In the genomic region with DNA sequence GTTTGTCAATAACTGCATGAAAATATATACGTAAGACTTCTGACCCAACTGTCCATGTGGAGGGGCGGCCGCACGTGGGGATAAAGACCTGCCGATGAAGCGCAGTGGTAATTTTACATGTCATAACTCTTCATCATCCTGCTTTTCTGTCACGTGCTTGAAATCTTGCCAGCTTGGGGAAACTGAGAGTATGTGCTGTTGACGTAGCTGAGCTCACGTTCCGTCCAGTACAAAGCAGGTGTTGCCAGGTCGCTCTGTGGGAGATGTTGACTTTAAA, we compare ENCODE assay signal across 19 cellular contexts.
DNase-seq lines count a peak whose midpoint lies in the region; ATAC-seq, FAIRE-seq and TF ChIP-seq lines count a peak whose summit lies in the region.
"Had no signal": no experiment of that assay in that cellular context is flagged by ENCODE, and none has a peak within 500 bp of the region (broad histone marks: within the 10 kb centered on the region; RNA-seq: fewer than 3 reads in every experiment).

No MANE protein-coding gene starts in this region.

- H3K27ac ChIP-seq in right lobe of liver (no peak overlapping the region), HepG2 (ENCODE audit: extremely low read length, insufficient read depth, low read length) (no peak overlapping the region)
- H3K27ac ChIP-seq: C4-2B, KMS-11 had no signal

- no peak overlapping the region for H3K9ac ChIP-seq in HepG2 (ENCODE audit: insufficient read depth, low read depth, low read length)
- H3K9ac ChIP-seq: KMS-11 had no signal

- ATAC-seq in right lobe of liver (no peak), HepG2 (no peak), left lobe of liver (no peak), omental fat pad (ENCODE audit: low FRiP score) (no peak), GM21529 (IDR thresholded peaks at IDR 0.05; ENCODE audit: unreplicated experiment) (no peak), GM18519 (IDR thresholded peaks at IDR 0.05; ENCODE audit: low FRiP score, unreplicated experiment) (no peak)

- no TSS peak for BruUV-seq in HepG2 (replicated peaks; lab: Mats Ljungman, UMichigan)

- H4K20me1 ChIP-seq in HepG2 (ENCODE audit: insufficient read depth, low read length), result no peaks in the 10 kb centered on the region; the same call in 1 of the 2 replicates

- TF ChIP-seq POLR2A in right lobe of liver (IDR thresholded peaks at IDR 0.05) (no peak), HepG2 (IDR thresholded peaks at IDR 0.05; ENCODE audit: insufficient read depth in 1 of 2, low read depth in 2 of 2, low read length in 2 of 2) (no peak)

- H3K4me1 ChIP-seq in right lobe of liver (no peaks in the 10 kb centered on the region), HepG2 (ENCODE audit: insufficient read depth, low read length) (no peaks in the 10 kb centered on the region)
- H3K4me1 ChIP-seq: Caco-2 had no signal

- intact Hi-C loops in right lobe of liver (cut with DNase I), result loop anchor here in 1 of 2 donors (5.0 kb wide), 1 partner anchor 185 kb away; no protein-coding TSS in a partner anchor
- intact Hi-C loops in HepG2 (cut with micrococcal nuclease; ENCODE audit: unreplicated experiment), result no loop called here

- CTCF ChIA-PET in HepG2 (lab: Yijun Ruan, JAX; ENCODE audit: low intra/inter-chr PET ratio, low total read pairs), result no interaction called here

- H3K4me2 ChIP-seq in HepG2 (ENCODE audit: low read depth, low read length), result no peak overlapping the region
- H3K4me2 ChIP-seq: KMS-11 had no signal

- peaks cover 5% of the 10 kb centered on the region for H3K79me2 ChIP-seq in HepG2 (ENCODE audit: insufficient read depth, low read length)

- H2AFZ ChIP-seq in HepG2 (ENCODE audit: low read length), result no peak overlapping the region

- TF ChIP-seq EP300 in HepG2 (IDR thresholded peaks at IDR 0.05; ENCODE audit: low read depth in 2 of 2, low read length in 2 of 2) (no peak), HepG2 (CRISPR knock-in tag; IDR thresholded peaks at IDR 0.05; ENCODE audit: borderline replicate concordance) (no peak)

- no peak for FAIRE-seq in HepG2 (lab: Jason Lieb, UNC)
- FAIRE-seq: A204.1, RCC 7860 had no signal

- no peak for TF ChIP-seq CTCF in right lobe of liver (IDR thresholded peaks at IDR 0.05)
- no peak for TF ChIP-seq CTCF in HepG2 (CRISPR knock-in tag; IDR thresholded peaks at IDR 0.05)
- no peak for TF ChIP-seq CTCF in omental fat pad (IDR thresholded peaks at IDR 0.05)

- H3K4me3 ChIP-seq in right lobe of liver (no peak overlapping the region), HepG2 (replicated peaks in 1 of 3; ENCODE audit: insufficient read depth in 1 of 3, low read depth in 2 of 3, low read length in 3 of 3) (no peak overlapping the region)

- H3K27me3 ChIP-seq in right lobe of liver (no peaks in the 10 kb centered on the region), HepG2 (ENCODE audit: control insufficient read depth in 1 of 2, insufficient read depth in 2 of 2, low read length in 2 of 2) (no peaks in the 10 kb centered on the region; a peak in 1 of 5 replicates)

- H3K36me3 ChIP-seq in right lobe of liver (no peaks in the 10 kb centered on the region), HepG2 (replicated peaks in 1 of 2; ENCODE audit: control insufficient read depth in 1 of 2, insufficient read depth in 2 of 2, low read length in 2 of 2) (no peaks in the 10 kb centered on the region)

- POLR2A ChIA-PET in HepG2 (lab: Yijun Ruan, JAX), result no interaction called here

- no peak for TF ChIP-seq RAD21 in HepG2 (CRISPR knock-in tag; IDR thresholded peaks at IDR 0.05)

- no peaks in the 10 kb centered on the region for H3K9me3 ChIP-seq in right lobe of liver
- H3K9me3 ChIP-seq in HepG2 (ENCODE audit: low read length), result no peaks in the 10 kb centered on the region
- H3K9me3 ChIP-seq: Caco-2 had no signal

- DNase-seq in right lobe of liver, result peak in 2 of 3 donors; percentile 9 to 36
- DNase-seq in HepG2 (ENCODE audit: low spot score), result no peak
- DNase-seq in NCI-H774 (lab: John Stamatoyannopoulos, UW), result peak; percentile 62
- DNase-seq in left lobe of liver (ENCODE audit: low spot score), result peak; percentile 27
- DNase-seq in omental fat pad (ENCODE audit: low spot score), result no peak
- no peak for DNase-seq in NCI-H82 (lab: John Stamatoyannopoulos, UW)
- DNase-seq: Caco-2, DMS53, HFFc6, NCI-H1092, NCI-H1694, NCI-H446, SIG-M5 had no signal

- in situ Hi-C loops in HepG2 (cut with HindIII; ENCODE audit: extremely low pct_ligation_motif_present, low pct_unique_long_range_greater_than_20kb), result no loop called here

- 91% methylated on average over 11 of the region's 11 CpGs for WGBS in right lobe of liver (ENCODE audit: insufficient coverage, low coverage, low lambda C conversion rate, missing lambda C conversion rate)
- WGBS in HepG2 (ENCODE audit: low lambda C conversion rate), result 96% methylated on average over 11 of the region's 11 CpGs

TF ChIP-seq in HepG2, 621 proteins besides CTCF, POLR2A, EP300 and RAD21:
- no peak for TF ChIP-seq RFX1 (IDR thresholded peaks at IDR 0.05)
- no peak for TF ChIP-seq KDM1A (CRISPR knock-in tag; IDR thresholded peaks at IDR 0.05)
- no peak for TF ChIP-seq MBNL3 (CRISPR knock-in tag; conservative IDR thresholded peaks at IDR 0.05)
- TF ChIP-seq, protein P1, sequence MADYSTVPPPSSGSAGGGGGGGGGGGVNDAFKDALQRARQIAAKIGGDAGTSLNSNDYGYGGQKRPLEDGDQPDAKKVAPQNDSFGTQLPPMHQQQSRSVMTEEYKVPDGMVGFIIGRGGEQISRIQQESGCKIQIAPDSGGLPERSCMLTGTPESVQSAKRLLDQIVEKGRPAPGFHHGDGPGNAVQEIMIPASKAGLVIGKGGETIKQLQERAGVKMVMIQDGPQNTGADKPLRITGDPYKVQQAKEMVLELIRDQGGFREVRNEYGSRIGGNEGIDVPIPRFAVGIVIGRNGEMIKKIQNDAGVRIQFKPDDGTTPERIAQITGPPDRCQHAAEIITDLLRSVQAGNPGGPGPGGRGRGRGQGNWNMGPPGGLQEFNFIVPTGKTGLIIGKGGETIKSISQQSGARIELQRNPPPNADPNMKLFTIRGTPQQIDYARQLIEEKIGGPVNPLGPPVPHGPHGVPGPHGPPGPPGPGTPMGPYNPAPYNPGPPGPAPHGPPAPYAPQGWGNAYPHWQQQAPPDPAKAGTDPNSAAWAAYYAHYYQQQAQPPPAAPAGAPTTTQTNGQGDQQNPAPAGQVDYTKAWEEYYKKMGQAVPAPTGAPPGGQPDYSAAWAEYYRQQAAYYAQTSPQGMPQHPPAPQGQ (CRISPR knock-in tag; IDR thresholded peaks at IDR 0.05; ENCODE audit: borderline replicate concordance), result no peak
- no peak for TF ChIP-seq HDAC2 (CRISPR knock-in tag; IDR thresholded peaks at IDR 0.05)
- no peak for TF ChIP-seq FOXJ3 (CRISPR knock-in tag; IDR thresholded peaks at IDR 0.05; ENCODE audit: borderline replicate concordance)
- TF ChIP-seq, protein P2, sequence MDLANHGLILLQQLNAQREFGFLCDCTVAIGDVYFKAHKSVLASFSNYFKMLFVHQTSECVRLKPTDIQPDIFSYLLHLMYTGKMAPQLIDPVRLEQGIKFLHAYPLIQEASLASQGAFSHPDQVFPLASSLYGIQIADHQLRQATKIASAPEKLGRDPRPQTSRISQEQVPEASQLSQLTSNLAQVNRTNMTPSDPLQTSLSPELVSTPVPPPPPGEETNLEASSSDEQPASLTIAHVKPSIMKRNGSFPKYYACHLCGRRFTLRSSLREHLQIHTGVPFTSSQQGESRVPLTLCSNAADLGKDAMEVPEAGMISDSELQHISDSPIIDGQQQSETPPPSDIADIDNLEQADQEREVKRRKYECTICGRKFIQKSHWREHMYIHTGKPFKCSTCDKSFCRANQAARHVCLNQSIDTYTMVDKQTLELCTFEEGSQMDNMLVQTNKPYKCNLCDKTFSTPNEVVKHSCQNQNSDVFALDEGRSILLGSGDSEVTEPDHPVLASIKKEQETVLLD (CRISPR knock-in tag; IDR thresholded peaks at IDR 0.05; ENCODE audit: low read depth), result no peak
- no peak for TF ChIP-seq DPF2 (CRISPR knock-in tag; IDR thresholded peaks at IDR 0.05; ENCODE audit: borderline replicate concordance, low read depth)
- no peak for TF ChIP-seq SAFB2 (CRISPR knock-in tag; IDR thresholded peaks at IDR 0.05; ENCODE audit: borderline replicate concordance, low read depth)
- no peak for TF ChIP-seq ZNF883 (CRISPR knock-in tag; IDR thresholded peaks at IDR 0.05; ENCODE audit: not compliant biosample characterization)
TF ChIP-seq in HepG2: peak in this region for 0.

Comparison
In these comparisons a context has a peak if more than half of its experiments do, and no peak if none do; other contexts are left out.
1. DNase-seq: peak in right lobe of liver (2 of 3), NCI-H774 (single experiment) and left lobe of liver (single experiment); none in HepG2 (single experiment), omental fat pad (single experiment) and NCI-H82 (single experiment).